Comparison of ENCODE assay signal across 9 cellular contexts in genomic region chr16:57480127-57480753, GRCh38. TPM values are rescaled to one million over a fixed set of nuclear protein-coding genes. Genes with fewer than 3 reads are reported as not detected.
DNase-seq lines count a peak whose midpoint lies in the region; ATAC-seq and TF ChIP-seq lines count a peak whose summit lies in the region.
"Had no signal": no experiment of that assay in that cellular context is flagged by ENCODE, and none has a peak within 500 bp of the region (broad histone marks: within the 10 kb centered on the region; RNA-seq: fewer than 3 reads in every experiment).

No MANE protein-coding gene starts in this region.

- ATAC-seq in GM18502 (IDR thresholded peaks at IDR 0.05; ENCODE audit: poor library complexity, unreplicated experiment) (no peak), HG03342 (IDR thresholded peaks at IDR 0.05; ENCODE audit: unreplicated experiment) (no peak)
- ATAC-seq: effector memory CD8-positive, alpha-beta T cell had no signal

- POLR2A ChIA-PET in AG04450 (lab: Yijun Ruan, JAX), result interaction anchor here (0.6 kb wide), 1 partner anchor 19 kb away, joined by 3 read pairs; no protein-coding TSS in a partner anchor

- CTCF ChIA-PET in AG04450 (lab: Charles Lee), result interaction anchor here (0.5 to 1.8 kb wide), 4 partner anchors 18 to 63 kb away, joined by 3 to 9 read pairs (median 3); partner anchors contain the start of gene POLR2C

- H3K27me3 ChIP-seq in AG04450 (ENCODE audit: control insufficient read depth, insufficient read depth, low read length), result no peaks in the 10 kb centered on the region

- DNase-seq in AG04450 (ENCODE audit: low read depth, low spot score) (no peak), M059J (ENCODE audit: low read depth) (peak; percentile 10), fibroblast of pulmonary artery (ENCODE audit: low read depth) (peak; percentile 79), nephron progenitor cell (peak; percentile 33), NCI-H1105 (lab: John Stamatoyannopoulos, UW) (no peak), NCI-H82 treated with DMSO at 0.1 percent for 48 hours (lab: John Stamatoyannopoulos, UW; ENCODE audit: unreplicated experiment) (no peak)
- DNase-seq: effector memory CD8-positive, alpha-beta T cell had no signal

- H3K27ac ChIP-seq in AG04450 (ENCODE audit: low read depth, low read length), result no peak overlapping the region

- peaks cover 60% of the 10 kb centered on the region for H3K4me1 Mint-ChIP-seq in nephron progenitor cell

- H3K9me3 Mint-ChIP-seq in nephron progenitor cell, result no peaks in the 10 kb centered on the region
- H3K9me3 Mint-ChIP-seq: effector memory CD8-positive, alpha-beta T cell had no signal

- H3K36me3 Mint-ChIP-seq in nephron progenitor cell (ENCODE audit: low read depth), result no peaks in the 10 kb centered on the region

- TF ChIP-seq CTCF in AG04450 (IDR thresholded peaks at IDR 0.05; ENCODE audit: low read depth, low read length) (no peak), fibroblast of pulmonary artery (IDR thresholded peaks at IDR 0.05; ENCODE audit: low read length, missing control alignments) (no peak), nephron progenitor cell (IDR thresholded peaks at IDR 0.05) (no peak)

- no peaks in the 10 kb centered on the region; the same call in 1 of the 2 replicates for H3K9me3 ChIP-seq in AG04450 (ENCODE audit: control insufficient read depth, insufficient read depth, low read length)

- H3K4me3 Mint-ChIP-seq in nephron progenitor cell, result peak overlapping the region; percentile 86
- H3K4me3 Mint-ChIP-seq: effector memory CD8-positive, alpha-beta T cell had no signal

- peaks cover 7% of the 10 kb centered on the region for H3K27me3 Mint-ChIP-seq in nephron progenitor cell (ENCODE audit: low read depth, poor library complexity)
- H3K27me3 Mint-ChIP-seq: effector memory CD8-positive, alpha-beta T cell had no signal

- H3K4me3 ChIP-seq in AG04450 (ENCODE audit: low read depth, low read length) (peak overlapping the region; percentile 63), fibroblast of pulmonary artery (replicated peaks; ENCODE audit: low read depth, low read length) (peak overlapping the region; percentile 63)

- no peak overlapping the region for H3K27ac Mint-ChIP-seq in nephron progenitor cell

RNA-seq across cellular contexts. Expression of gene DOK4, which starts 6.1 kb away (rescaled TPM):
- 12.5 and 15.9 TPM in 2 replicates for polyA plus RNA-seq in AG04450 (2011; rRNA removed)
- 13.8 and 22.0 TPM in 2 replicates for polyA minus RNA-seq in AG04450 (2011; rRNA and poly(A)+ RNA removed)
- total RNA-seq in M059J (2014; rRNA removed; shearing (Covaris generic)), result 4.3 and 6.2 TPM in 2 replicates

RNA-seq across cellular contexts. Expression of gene POLR2C, which starts 17.8 kb away (rescaled TPM):
- 143 and 149 TPM in 2 replicates for polyA plus RNA-seq in AG04450 (2011; rRNA removed)
- 148 and 173 TPM in 2 replicates for polyA minus RNA-seq in AG04450 (2011; rRNA and poly(A)+ RNA removed)
- 239 and 240 TPM in 2 replicates for total RNA-seq in M059J (2014; rRNA removed; shearing (Covaris generic))

RNA-seq across cellular contexts. Expression of gene COQ9, which starts 33.0 kb away (rescaled TPM):
- 59.0 and 60.3 TPM in 2 replicates for polyA plus RNA-seq in AG04450 (2011; rRNA removed)
- 39.3 and 40.0 TPM in 2 replicates for polyA minus RNA-seq in AG04450 (2011; rRNA and poly(A)+ RNA removed)
- 52.2 and 60.5 TPM in 2 replicates for total RNA-seq in M059J (2014; rRNA removed; shearing (Covaris generic))

RNA-seq across cellular contexts. Expression of gene CIAPIN1, which starts 33.1 kb away (rescaled TPM):
- 48.6 and 49.7 TPM in 2 replicates for polyA plus RNA-seq in AG04450 (2011; rRNA removed)
- 24.1 and 24.3 TPM in 2 replicates for polyA minus RNA-seq in AG04450 (2011; rRNA and poly(A)+ RNA removed)
- 61.3 and 70.7 TPM in 2 replicates for total RNA-seq in M059J (2014; rRNA removed; shearing (Covaris generic))

RNA-seq across cellular contexts. Expression of gene CCDC102A, which starts 56.1 kb away (rescaled TPM):
- polyA plus RNA-seq in AG04450 (2011; rRNA removed), result 7.1 and 8.3 TPM in 2 replicates
- 3.5 and 5.7 TPM in 2 replicates for polyA minus RNA-seq in AG04450 (2011; rRNA and poly(A)+ RNA removed)
- 7.0 and 16.8 TPM in 2 replicates for total RNA-seq in M059J (2014; rRNA removed; shearing (Covaris generic))

Comparison
In these comparisons a context has a peak if more than half of its experiments do, and no peak if none do; other contexts are left out.
1. DNase-seq: peak in M059J (single experiment), fibroblast of pulmonary artery (single experiment) and nephron progenitor cell (single experiment); none in AG04450 (single experiment), NCI-H1105 (single experiment) and NCI-H82 treated with DMSO at 0.1 percent for 48 hours (single experiment).